1 cellular context compared by ENCODE assay signal in genomic region chr6:159981591-159982245, GRCh38.
TF ChIP-seq lines count a peak whose summit lies in the region.

No MANE protein-coding gene starts in this region.

TF ChIP-seq in GM12878, 131 proteins besides CTCF, POLR2A, EP300 and RAD21 (continued from another document):
- TF ChIP-seq ZNF592 (IDR thresholded peaks at IDR 0.05) (no peak), IRF4 (IDR thresholded peaks at IDR 0.05; ENCODE audit: low read depth, low read length) (no peak), CREB1 (IDR thresholded peaks at IDR 0.05; ENCODE audit: low read depth) (peak; percentile 63; the same call in 1 of the 2 replicates), PML (IDR thresholded peaks at IDR 0.05; ENCODE audit: low read length) (peak; percentile 34; the same call in 1 of the 2 replicates), EZH2 (IDR thresholded peaks at IDR 0.05; ENCODE audit: borderline replicate concordance, control insufficient read depth, low read depth, low read length) (no peak), NKRF (conservative IDR thresholded peaks at IDR 0.05) (peak; percentile 33), POLR2AphosphoS5 (IDR thresholded peaks at IDR 0.05; ENCODE audit: low read length) (peak; percentile 89), WRNIP1 (IDR thresholded peaks at IDR 0.05; ENCODE audit: borderline replicate concordance, low read depth, low read length) (0 out of 2 replicates have a peak, but pooled peaks have one; percentile 14), E4F1 (IDR thresholded peaks at IDR 0.05; ENCODE audit: borderline replicate concordance, partially characterized antibody) (no peak), YY1 (IDR thresholded peaks at IDR 0.05; ENCODE audit: low read depth, low read length) (no peak), MXI1 (IDR thresholded peaks at IDR 0.05; ENCODE audit: low read depth, low read length) (peak; percentile 97), SMAD1 (IDR thresholded peaks at IDR 0.05; ENCODE audit: low read depth, partially characterized antibody) (peak; percentile 25), RUNX3 (IDR thresholded peaks at IDR 0.05; ENCODE audit: low read length) (peak; percentile 76), NFIC (IDR thresholded peaks at IDR 0.05; ENCODE audit: low read depth, low read length) (peak; percentile 44; the same call in 1 of the 2 replicates), CREM (IDR thresholded peaks at IDR 0.05; ENCODE audit: low read depth) (peak; percentile 19; the same call in 1 of the 2 replicates), TCF12 (IDR thresholded peaks at IDR 0.05; ENCODE audit: low read depth, low read length) (no peak), CBFB (IDR thresholded peaks at IDR 0.05; ENCODE audit: low read depth) (peak; percentile 62; the same call in 1 of the 2 replicates), ETV6 (conservative IDR thresholded peaks at IDR 0.05 in 1 of 2, IDR thresholded peaks at IDR 0.05 in 1 of 2; ENCODE audit: borderline replicate concordance in 1 of 2, low read depth in 1 of 2) (peak in 1 of 2 experiments; percentile 14; a peak in 1 of 4 replicates), POU2F2 (IDR thresholded peaks at IDR 0.05; ENCODE audit: borderline replicate concordance, low read depth, low read length) (peak; percentile 94), FOXK2 (IDR thresholded peaks at IDR 0.05) (peak; percentile 31; the same call in 1 of the 2 replicates), EED (IDR thresholded peaks at IDR 0.05; ENCODE audit: low read depth) (peak; percentile 76), IRF5 (IDR thresholded peaks at IDR 0.05; ENCODE audit: borderline replicate concordance) (no peak), CHD2 (IDR thresholded peaks at IDR 0.05; ENCODE audit: borderline replicate concordance, low read depth, low read length) (peak; percentile 59; the same call in 1 of the 2 replicates), FOXM1 (IDR thresholded peaks at IDR 0.05; ENCODE audit: low read depth, low read length) (no peak), ZNF687 (IDR thresholded peaks at IDR 0.05) (peak; percentile 80), SIN3A (IDR thresholded peaks at IDR 0.05; ENCODE audit: low read depth, low read length) (peak; percentile 83; the same call in 1 of the 2 replicates), IKZF2 (IDR thresholded peaks at IDR 0.05) (peak in 1 of 2 experiments; percentile 64; a peak in 2 of 4 replicates)
